Comparison of ENCODE assay signal across 8 cellular contexts in genomic region chr11:17734418-17734911, GRCh38. TPM values are rescaled to one million over a fixed set of nuclear protein-coding genes. Genes with fewer than 3 reads are reported as not detected.
A peak's percentile ranks its signal among the peaks of the same experiment; 100 is the strongest.
DNase-seq lines count a peak whose midpoint lies in the region; ATAC-seq lines count a peak whose summit lies in the region.

Gene KCNC1, plus strand, starts transcription at chr11:17734781. Its CDS starts 1,222 bp downstream, at chr11:17736003.

- no peaks in the 10 kb centered on the region for H3K36me3 ChIP-seq in ACC112 (ENCODE audit: insufficient read depth, low read length)
- H3K36me3 ChIP-seq in mesodermal cell (ENCODE audit: control insufficient read depth, insufficient read depth, low read length), result no peaks in the 10 kb centered on the region

- H3K4me3 Mint-ChIP-seq in effector memory CD8-positive, alpha-beta T cell, result peak within 1 kb of the TSS; percentile 58 to 75
- H3K4me3 Mint-ChIP-seq in activated CD4-positive, alpha-beta memory T cell treated with anti-CD3 and anti-CD28 coated beads for 36 hours, result no peak within 1 kb of the TSS

- peaks cover 55 to 62% of the 10 kb centered on the region in 2 donors for H3K27me3 Mint-ChIP-seq in effector memory CD8-positive, alpha-beta T cell
- peaks cover 44% of the 10 kb centered on the region for H3K27me3 Mint-ChIP-seq in activated CD4-positive, alpha-beta memory T cell treated with anti-CD3 and anti-CD28 coated beads for 36 hours

- no peak within 1 kb of the TSS for H2AFZ ChIP-seq in ACC112 (ENCODE audit: low read length, unreplicated experiment)

- H3K27ac Mint-ChIP-seq in effector memory CD8-positive, alpha-beta T cell, result no peak within 1 kb of the TSS
- no peak within 1 kb of the TSS for H3K27ac Mint-ChIP-seq in activated CD4-positive, alpha-beta memory T cell treated with anti-CD3 and anti-CD28 coated beads for 36 hours

- no peaks in the 10 kb centered on the region for H3K9me3 Mint-ChIP-seq in effector memory CD8-positive, alpha-beta T cell
- H3K9me3 Mint-ChIP-seq in activated CD4-positive, alpha-beta memory T cell treated with anti-CD3 and anti-CD28 coated beads for 36 hours, result no peaks in the 10 kb centered on the region

- 0 to 1% methylated on average over 23 to 42 of the region's 66 CpGs for WGBS in mesodermal cell (ENCODE audit: insufficient coverage in 2 of 2), 2 experiments

- intact Hi-C loops in activated CD4-positive, alpha-beta memory T cell treated with anti-CD3 and anti-CD28 coated beads for 36 hours (cut with micrococcal nuclease), result no loop called here

- no peaks in the 10 kb centered on the region for H3K4me1 ChIP-seq in ACC112 (ENCODE audit: control insufficient read depth, insufficient read depth, low read length, unreplicated experiment)
- peaks cover 4% of the 10 kb centered on the region for H3K4me1 ChIP-seq in mesodermal cell (ENCODE audit: control insufficient read depth, insufficient read depth, low read length, poor library complexity, severe bottlenecking)

- CTCF ChIA-PET in activated CD4-positive, alpha-beta memory T cell treated with anti-CD3 and anti-CD28 coated beads for 36 hours (lab: Charles Lee), result interaction anchor here (1.1 to 6.7 kb wide), 2 partner anchors 245 to 475 kb away, joined by 3 to 168 read pairs; no protein-coding TSS in a partner anchor

- peaks cover 4% of the 10 kb centered on the region for H3K36me3 Mint-ChIP-seq in effector memory CD8-positive, alpha-beta T cell (ENCODE audit: insufficient read depth)
- H3K36me3 Mint-ChIP-seq in activated CD4-positive, alpha-beta memory T cell treated with anti-CD3 and anti-CD28 coated beads for 36 hours, result no peaks in the 10 kb centered on the region

- ATAC-seq in GM19324 (IDR thresholded peaks at IDR 0.05; ENCODE audit: low FRiP score, unreplicated experiment), result peak; percentile 18
- ATAC-seq in effector memory CD8-positive, alpha-beta T cell (replicated peaks), result no peak
- no peak for ATAC-seq in GM21423 (IDR thresholded peaks at IDR 0.05; ENCODE audit: unreplicated experiment)

- peaks cover 76% of the 10 kb centered on the region for H3K27me3 ChIP-seq in ACC112 (ENCODE audit: insufficient read depth, low read length)

- H3K4me3 ChIP-seq in ACC112 (ENCODE audit: low read depth, low read length) (peak within 1 kb of the TSS; percentile 45), mesodermal cell (ENCODE audit: extremely low read depth, insufficient read depth, low read length, poor library complexity, severe bottlenecking) (peak within 1 kb of the TSS; percentile 34)

- POLR2A ChIA-PET in activated CD4-positive, alpha-beta memory T cell treated with anti-CD3 and anti-CD28 coated beads for 36 hours (lab: Charles Lee), result interaction anchor here (0.7 kb wide), 1 partner anchor 12 kb away, joined by 3 read pairs; no protein-coding TSS in a partner anchor

- H3K27ac ChIP-seq in ACC112 (ENCODE audit: low read depth, low read length) (no peak within 1 kb of the TSS), mesodermal cell (ENCODE audit: low read depth, low read length, severe bottlenecking) (no peak within 1 kb of the TSS)

- no peaks in the 10 kb centered on the region for H3K79me2 ChIP-seq in ACC112 (ENCODE audit: control insufficient read depth, insufficient read depth, low read length, unreplicated experiment)

- H3K4me1 Mint-ChIP-seq in effector memory CD8-positive, alpha-beta T cell (ENCODE audit: low read depth in 2 of 2), result peaks cover 0 to 3% of the 10 kb centered on the region in 2 donors
- H3K4me1 Mint-ChIP-seq in activated CD4-positive, alpha-beta memory T cell treated with anti-CD3 and anti-CD28 coated beads for 36 hours (ENCODE audit: low read depth), result peaks cover 7% of the 10 kb centered on the region

- peak; percentile 17 for DNase-seq in NCI-H82 treated with DMSO at 0.1 percent for 48 hours (lab: John Stamatoyannopoulos, UW; ENCODE audit: unreplicated experiment)
- no peak for DNase-seq in effector memory CD8-positive, alpha-beta T cell
- no peak for DNase-seq in activated CD4-positive, alpha-beta memory T cell treated with anti-CD3 and anti-CD28 coated beads for 36 hours
- no peak for DNase-seq in stimulated activated CD4-positive, alpha-beta T cell treated with anti-CD3 and anti-CD28 coated beads, Interleukin-2, amount 100 ng/mL, for 48 hours

- H3K9me3 ChIP-seq in mesodermal cell (ENCODE audit: control insufficient read depth, low read length), result no peaks in the 10 kb centered on the region

RNA-seq across cellular contexts. Expression of gene KCNC1, which starts in this region (rescaled TPM):
- polyA plus RNA-seq in mesodermal cell (2013, experiment 1 of 2), result 0.33 TPM
- 0.10 TPM for polyA plus RNA-seq in mesodermal cell (2013, experiment 2 of 2)
- not detected for total RNA-seq in activated CD4-positive, alpha-beta memory T cell treated with anti-CD3 and anti-CD28 coated beads for 36 hours
